8 cellular contexts compared by ENCODE assay signal in the genomic region with DNA sequence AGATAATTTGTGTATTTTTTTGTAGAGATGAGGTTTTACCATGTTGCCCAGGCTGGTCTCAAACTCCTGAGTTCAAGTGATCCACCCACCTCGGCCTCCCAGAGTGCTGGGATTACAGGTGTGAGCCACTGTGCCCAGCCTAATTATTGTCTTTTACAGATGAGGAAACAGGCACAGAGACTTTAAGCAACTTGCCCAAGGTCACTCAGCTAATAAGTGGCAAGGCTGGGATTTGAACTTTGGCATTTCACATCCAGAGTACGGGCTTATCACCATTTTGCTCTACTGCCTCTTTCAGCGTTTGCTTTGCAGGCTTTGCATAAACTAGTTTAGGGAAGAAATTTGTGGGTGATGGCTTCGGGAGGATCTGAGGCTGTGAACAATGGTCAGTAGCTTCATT. TPM values are rescaled to one million over a fixed set of nuclear protein-coding genes. Genes with fewer than 3 reads are reported as not detected.
A peak's percentile ranks its signal among the peaks of the same experiment; 100 is the strongest.
DNase-seq lines count a peak whose midpoint lies in the region; ATAC-seq and TF ChIP-seq lines count a peak whose summit lies in the region.
"Not testable (repeated sequence)": the region's sequence is repeated elsewhere in the genome, so short reads cannot be mapped to it uniquely, and the experiment has no call there.

No MANE protein-coding gene starts in this region.

- TF ChIP-seq POLR2A in adrenal gland (IDR thresholded peaks at IDR 0.05); vagina (IDR thresholded peaks at IDR 0.05): not testable (repeated sequence)

- H4K20me1 ChIP-seq in hepatocyte (ENCODE audit: insufficient read depth, poor library complexity, severe bottlenecking), result not testable (repeated sequence)

- peaks cover 21% of the 10 kb centered on the region for H3K36me3 Mint-ChIP-seq in T-helper 1 cell treated with Interleukin-12 subunit alpha and Interleukin-12 subunit beta and Interleukin-4 antibody, amounts not matched to agents 30 μg/mL and 1 μg/mL, for 36 hours (ENCODE audit: low read depth)
- H3K36me3 Mint-ChIP-seq in activated T-cell treated with anti-CD3 and anti-CD28 coated beads, Interleukin-2, amount 50 U/mL, for 72 hours (ENCODE audit: insufficient read depth in 2 of 2); stimulated activated naive B cell treated with anti-CD40 and anti-IgM and Interleukin-4, amounts not matched to agents 10 μg/mL and 1 μg/mL and 100 μg/mL, for 72 hours: not testable (repeated sequence)

- H3K4me3 Mint-ChIP-seq in T-helper 1 cell treated with Interleukin-12 subunit alpha and Interleukin-12 subunit beta and Interleukin-4 antibody, amounts not matched to agents 30 μg/mL and 1 μg/mL, for 36 hours, result not testable (repeated sequence)
- peak overlapping the region in 1 of 2 donors; percentile 14 for H3K4me3 Mint-ChIP-seq in activated T-cell treated with anti-CD3 and anti-CD28 coated beads, Interleukin-2, amount 50 U/mL, for 72 hours
- peak overlapping the region; percentile 43 to 61 for H3K4me3 Mint-ChIP-seq in stimulated activated naive B cell treated with anti-CD40 and anti-IgM and Interleukin-4, amounts not matched to agents 10 μg/mL and 1 μg/mL and 100 μg/mL, for 72 hours

- intact Hi-C loops in adrenal gland (cut with DNase I); vagina (cut with DNase I): not testable (repeated sequence)

- not testable (repeated sequence) for H3K9me3 ChIP-seq in adrenal gland (replicated peaks in 1 of 3); hepatocyte (ENCODE audit: low read depth); mucosa of rectum (ENCODE audit: control insufficient read depth in 2 of 2, low read length in 2 of 2); vagina

- DNase-seq in activated T-cell treated with anti-CD3 and anti-CD28 coated beads, Interleukin-2, amount 50 U/mL, for 72 hours; adrenal gland; hepatocyte (ENCODE audit: low spot score); stimulated activated naive B cell treated with anti-CD40 and anti-IgM and Interleukin-4, amounts not matched to agents 10 μg/mL and 1 μg/mL and 100 μg/mL, for 72 hours; vagina (ENCODE audit: extremely low spot score in 2 of 2): not testable (repeated sequence)

- H3K4me3 ChIP-seq in adrenal gland; hepatocyte; mucosa of rectum (ENCODE audit: low read length in 2 of 2); rectal smooth muscle tissue (ENCODE audit: low read length); vagina: not testable (repeated sequence)

- H3K9me3 Mint-ChIP-seq in T-helper 1 cell treated with Interleukin-12 subunit alpha and Interleukin-12 subunit beta and Interleukin-4 antibody, amounts not matched to agents 30 μg/mL and 1 μg/mL, for 36 hours; activated T-cell treated with anti-CD3 and anti-CD28 coated beads, Interleukin-2, amount 50 U/mL, for 72 hours; stimulated activated naive B cell treated with anti-CD40 and anti-IgM and Interleukin-4, amounts not matched to agents 10 μg/mL and 1 μg/mL and 100 μg/mL, for 72 hours: not testable (repeated sequence)

- not testable (repeated sequence) for H3K27me3 ChIP-seq in adrenal gland; hepatocyte; mucosa of rectum (ENCODE audit: control insufficient read depth in 2 of 2, insufficient read depth in 2 of 2, low read length in 2 of 2); rectal smooth muscle tissue (ENCODE audit: control insufficient read depth, insufficient read depth, low read length); vagina

- ATAC-seq in activated T-cell treated with anti-CD3 and anti-CD28 coated beads, Interleukin-2, amount 50 U/mL, for 72 hours (replicated peaks in 1 of 2); stimulated activated naive B cell treated with anti-CD40 and anti-IgM and Interleukin-4, amounts not matched to agents 10 μg/mL and 1 μg/mL and 100 μg/mL, for 72 hours (replicated peaks): not testable (repeated sequence)

- H3K4me2 ChIP-seq in hepatocyte, result not testable (repeated sequence)

- H3K27ac Mint-ChIP-seq in T-helper 1 cell treated with Interleukin-12 subunit alpha and Interleukin-12 subunit beta and Interleukin-4 antibody, amounts not matched to agents 30 μg/mL and 1 μg/mL, for 36 hours, result peak overlapping the region; percentile 79
- H3K27ac Mint-ChIP-seq in activated T-cell treated with anti-CD3 and anti-CD28 coated beads, Interleukin-2, amount 50 U/mL, for 72 hours, result peak overlapping the region; percentile 68
- H3K27ac Mint-ChIP-seq in stimulated activated naive B cell treated with anti-CD40 and anti-IgM and Interleukin-4, amounts not matched to agents 10 μg/mL and 1 μg/mL and 100 μg/mL, for 72 hours, result peak overlapping the region; percentile 93

- not testable (repeated sequence) for H3K36me3 ChIP-seq in adrenal gland (replicated peaks in 1 of 2); hepatocyte (replicated peaks; ENCODE audit: insufficient read depth, low read depth); mucosa of rectum (ENCODE audit: control insufficient read depth in 2 of 2, insufficient read depth in 2 of 2, low read length in 2 of 2); rectal smooth muscle tissue (ENCODE audit: control insufficient read depth, insufficient read depth, low read length); vagina

- H3K79me2 ChIP-seq in hepatocyte, result not testable (repeated sequence)

- H3K4me1 ChIP-seq in adrenal gland (replicated peaks in 1 of 2) (peaks cover 12 to 29% of the 10 kb centered on the region in 2 donors), hepatocyte (ENCODE audit: insufficient read depth) (peaks cover 27% of the 10 kb centered on the region), mucosa of rectum (ENCODE audit: control insufficient read depth in 2 of 2, insufficient read depth in 2 of 2, low read length in 2 of 2) (peaks cover 8 to 17% of the 10 kb centered on the region in 2 donors), rectal smooth muscle tissue (ENCODE audit: control insufficient read depth, insufficient read depth, low read length) (peaks cover 17% of the 10 kb centered on the region), vagina (peaks cover 10% of the 10 kb centered on the region)

- peak overlapping the region; percentile 62 to 92 (median 77) for H3K27ac ChIP-seq in adrenal gland
- H3K27ac ChIP-seq in hepatocyte, result peak overlapping the region; percentile 29
- peak overlapping the region; percentile 56 to 66 for H3K27ac ChIP-seq in mucosa of rectum (ENCODE audit: low read depth in 2 of 2, low read length in 2 of 2)
- peak overlapping the region; percentile 9 for H3K27ac ChIP-seq in rectal smooth muscle tissue (ENCODE audit: low read depth, low read length)
- peak overlapping the region; percentile 49 for H3K27ac ChIP-seq in vagina

- not testable (repeated sequence) for H2AFZ ChIP-seq in hepatocyte

- not testable (repeated sequence) for TF ChIP-seq CTCF in adrenal gland (IDR thresholded peaks at IDR 0.05); hepatocyte (IDR thresholded peaks at IDR 0.05; ENCODE audit: poor library complexity); vagina (IDR thresholded peaks at IDR 0.05)

- 71 to 79% (median 72%) methylated on average over 3 to 4 of the region's 4 CpGs for WGBS in adrenal gland, 4 donors
- 87% methylated on average over 4 of the region's 4 CpGs for WGBS in hepatocyte (ENCODE audit: low lambda C conversion rate, missing lambda C conversion rate)

- H3K27me3 Mint-ChIP-seq in T-helper 1 cell treated with Interleukin-12 subunit alpha and Interleukin-12 subunit beta and Interleukin-4 antibody, amounts not matched to agents 30 μg/mL and 1 μg/mL, for 36 hours (ENCODE audit: low read depth); activated T-cell treated with anti-CD3 and anti-CD28 coated beads, Interleukin-2, amount 50 U/mL, for 72 hours (ENCODE audit: low read depth); stimulated activated naive B cell treated with anti-CD40 and anti-IgM and Interleukin-4, amounts not matched to agents 10 μg/mL and 1 μg/mL and 100 μg/mL, for 72 hours: not testable (repeated sequence)

- not testable (repeated sequence) for H3K9ac ChIP-seq in mucosa of rectum (ENCODE audit: low read depth in 1 of 2, low read length in 2 of 2); rectal smooth muscle tissue (ENCODE audit: low read length)

- H3K9me2 ChIP-seq in hepatocyte (replicated peaks; ENCODE audit: insufficient read depth), result not testable (repeated sequence)

- peaks cover 22% of the 10 kb centered on the region for H3K4me1 Mint-ChIP-seq in T-helper 1 cell treated with Interleukin-12 subunit alpha and Interleukin-12 subunit beta and Interleukin-4 antibody, amounts not matched to agents 30 μg/mL and 1 μg/mL, for 36 hours (ENCODE audit: low read depth)
- peaks cover 22% of the 10 kb centered on the region for H3K4me1 Mint-ChIP-seq in activated T-cell treated with anti-CD3 and anti-CD28 coated beads, Interleukin-2, amount 50 U/mL, for 72 hours (ENCODE audit: low read depth)
- H3K4me1 Mint-ChIP-seq in stimulated activated naive B cell treated with anti-CD40 and anti-IgM and Interleukin-4, amounts not matched to agents 10 μg/mL and 1 μg/mL and 100 μg/mL, for 72 hours, result peaks cover 29 to 44% of the 10 kb centered on the region in 2 donors

RNA-seq across cellular contexts. Expression of a gene that starts 57.3 kb away (rescaled TPM):
- 10 to 100 TPM; 12.4 to 17.9 TPM for total RNA-seq in activated T-cell treated with anti-CD3 and anti-CD28 coated beads, Interleukin-2, amount 50 U/mL, for 72 hours
- 10 to 100 TPM; 26.1 to 75.5 (median 37.7) TPM for total RNA-seq in adrenal gland
- 10 to 100 TPM in 1 of 3 donors, 1 to 10 TPM in 2; 7.4 to 26.9 (median 7.9) TPM for polyA plus RNA-seq in adrenal gland
- 13.8 and 20.6 TPM in 2 replicates for total RNA-seq in hepatocyte
- polyA plus RNA-seq in hepatocyte, result 18.0 and 25.5 TPM in 2 replicates
- total RNA-seq in vagina, result 11.8 TPM

Comparison
In these comparisons a context has a peak if more than half of its experiments do, and no peak if none do; other contexts are left out.
1. H3K27ac ChIP-seq: peak in every context shown above with its lines; median percentile 77 in adrenal gland; 61 in mucosa of rectum; 49 in vagina; 29 in hepatocyte; 9 in rectal smooth muscle tissue.